9 cellular contexts compared by ENCODE assay signal in genomic region chr1:26317612-26318337, GRCh38. TPM values are rescaled to one million over a fixed set of nuclear protein-coding genes. Genes with fewer than 3 reads are reported as not detected.
DNase-seq lines count a peak whose midpoint lies in the region; ATAC-seq lines count a peak whose summit lies in the region.
"Had no signal": no experiment of that assay in that cellular context is flagged by ENCODE, and none has a peak within 500 bp of the region (broad histone marks: within the 10 kb centered on the region; RNA-seq: fewer than 3 reads in every experiment).

TSS of gene CD52 (plus strand) at chr1:26317958. CDS start at chr1:26318018, 60 bp downstream.

- peaks cover 53% of the 10 kb centered on the region for H3K4me1 Mint-ChIP-seq in T-helper 1 cell treated with Interleukin-12 subunit alpha and Interleukin-12 subunit beta and Interleukin-4 antibody, amounts not matched to agents 30 μg/mL and 1 μg/mL, for 36 hours (ENCODE audit: low read depth)

- no peak for ATAC-seq in GM18517 (IDR thresholded peaks at IDR 0.05; ENCODE audit: unreplicated experiment)

- H3K27ac ChIP-seq in adipose tissue (ENCODE audit: low read depth, low read length) = no peak within 1 kb of the TSS
- H3K27ac ChIP-seq: 22Rv1 had no signal

- H3K27ac Mint-ChIP-seq in T-helper 1 cell treated with Interleukin-12 subunit alpha and Interleukin-12 subunit beta and Interleukin-4 antibody, amounts not matched to agents 30 μg/mL and 1 μg/mL, for 36 hours = peak within 1 kb of the TSS; percentile 84

- DNase-seq in NCI-H82 (lab: John Stamatoyannopoulos, UW) (peak; percentile 55), NCI-H82 treated with DMSO at 0.1 percent for 48 hours (lab: John Stamatoyannopoulos, UW; ENCODE audit: unreplicated experiment) (no peak), glomerular visceral epithelial cell (ENCODE audit: extremely low spot score) (no peak), AG20443 (ENCODE audit: low spot score) (no peak)
- peak; percentile 81 for DNase-seq in stimulated activated CD4-positive, alpha-beta T cell treated with anti-CD3 and anti-CD28 coated beads, Interleukin-15, amount 100 ng/mL, for 24 hours

- H3K27me3 Mint-ChIP-seq in T-helper 1 cell treated with Interleukin-12 subunit alpha and Interleukin-12 subunit beta and Interleukin-4 antibody, amounts not matched to agents 30 μg/mL and 1 μg/mL, for 36 hours (ENCODE audit: low read depth) = no peaks in the 10 kb centered on the region

- H3K36me3 Mint-ChIP-seq in T-helper 1 cell treated with Interleukin-12 subunit alpha and Interleukin-12 subunit beta and Interleukin-4 antibody, amounts not matched to agents 30 μg/mL and 1 μg/mL, for 36 hours (ENCODE audit: low read depth) = peaks cover 38% of the 10 kb centered on the region

- 54 to 74% (median 65%) methylated on average over 12 of the region's 12 CpGs for WGBS in adipose tissue, 3 donors

- peak within 1 kb of the TSS; percentile 96 for H3K4me3 Mint-ChIP-seq in T-helper 1 cell treated with Interleukin-12 subunit alpha and Interleukin-12 subunit beta and Interleukin-4 antibody, amounts not matched to agents 30 μg/mL and 1 μg/mL, for 36 hours

- no peaks in the 10 kb centered on the region for H3K9me3 Mint-ChIP-seq in T-helper 1 cell treated with Interleukin-12 subunit alpha and Interleukin-12 subunit beta and Interleukin-4 antibody, amounts not matched to agents 30 μg/mL and 1 μg/mL, for 36 hours

RNA-seq across cellular contexts. Expression of gene CD52, which starts in this region (rescaled TPM):
- 10 to 100 TPM; 15.8 to 27.6 (median 20.2) TPM for polyA plus RNA-seq in adipose tissue

Comparison
In these comparisons a context has a peak if more than half of its experiments do, and no peak if none do; other contexts are left out.
1. DNase-seq: peak in NCI-H82 (single experiment) and stimulated activated CD4-positive, alpha-beta T cell treated with anti-CD3 and anti-CD28 coated beads, Interleukin-15, amount 100 ng/mL, for 24 hours (single experiment); none in NCI-H82 treated with DMSO at 0.1 percent for 48 hours (single experiment), glomerular visceral epithelial cell (single experiment) and AG20443 (single experiment).